8 cellular contexts compared by ENCODE assay signal in genomic region chr15:74384566-74385441, GRCh38. TPM values are rescaled to one million over a fixed set of nuclear protein-coding genes. Genes with fewer than 3 reads are reported as not detected.
A peak's percentile ranks its signal among the peaks of the same experiment; 100 is the strongest.
DNase-seq lines count a peak whose midpoint lies in the region; ATAC-seq and TF ChIP-seq lines count a peak whose summit lies in the region.

No MANE protein-coding gene starts in this region.

- CTCF ChIA-PET in CD8-positive, alpha-beta T cell (lab: Charles Lee) = interaction anchor here (1.0 to 17.3 kb wide), 6 partner anchors 10 to 384 kb away, joined by 5 to 717 read pairs (median 48); partner anchors contain the start of genes CYP11A1 and SEMA7A

- H3K27ac Mint-ChIP-seq in CD8-positive, alpha-beta T cell = peak overlapping the region; percentile 94
- H3K27ac Mint-ChIP-seq in stimulated activated memory B cell treated with anti-CD40 and anti-IgM and Interleukin-4, amounts not matched to agents 10 μg/mL and 1 μg/mL and 100 μg/mL, for 72 hours = peak overlapping the region; percentile 94

- H3K27me3 Mint-ChIP-seq in CD8-positive, alpha-beta T cell (ENCODE audit: low read depth) = no peaks in the 10 kb centered on the region
- no peaks in the 10 kb centered on the region for H3K27me3 Mint-ChIP-seq in stimulated activated memory B cell treated with anti-CD40 and anti-IgM and Interleukin-4, amounts not matched to agents 10 μg/mL and 1 μg/mL and 100 μg/mL, for 72 hours

- H3K27ac ChIP-seq in CD8-positive, alpha-beta T cell (ENCODE audit: low read depth, low read length) = no peak overlapping the region

- peak in 5 of 7 experiments; percentile 31 to 69 (median 58) for DNase-seq in CD8-positive, alpha-beta T cell
- peak; percentile 39 for DNase-seq in SW480 (ENCODE audit: low spot score)
- no peak for DNase-seq in amygdala (lab: John Stamatoyannopoulos, UW)
- DNase-seq in GF-D8 (lab: John Stamatoyannopoulos, UW) = no peak

- H3K36me3 ChIP-seq in CD8-positive, alpha-beta T cell (ENCODE audit: insufficient read depth, low read length) = no peaks in the 10 kb centered on the region

- peak; percentile 72 for ATAC-seq in CD8-positive, alpha-beta T cell
- peak; percentile 48 for ATAC-seq in HG03108 (IDR thresholded peaks at IDR 0.05; ENCODE audit: unreplicated experiment)
- peak; percentile 64 for ATAC-seq in esophagus mucosa
- ATAC-seq in stimulated activated memory B cell treated with anti-CD40 and anti-IgM and Interleukin-4, amounts not matched to agents 10 μg/mL and 1 μg/mL and 100 μg/mL, for 72 hours = peak; percentile 89

- no peaks in the 10 kb centered on the region for H3K9me3 Mint-ChIP-seq in CD8-positive, alpha-beta T cell
- H3K9me3 Mint-ChIP-seq in stimulated activated memory B cell treated with anti-CD40 and anti-IgM and Interleukin-4, amounts not matched to agents 10 μg/mL and 1 μg/mL and 100 μg/mL, for 72 hours = no peaks in the 10 kb centered on the region

- no peak for TF ChIP-seq CTCF in CD8-positive, alpha-beta T cell (IDR thresholded peaks at IDR 0.05)

- no peaks in the 10 kb centered on the region for H3K27me3 ChIP-seq in CD8-positive, alpha-beta T cell (ENCODE audit: insufficient read depth, low read length)

- intact Hi-C loops in CD8-positive, alpha-beta T cell (cut with DNase I, micrococcal nuclease) = no loop called here

- no peak overlapping the region for H3K4me3 Mint-ChIP-seq in CD8-positive, alpha-beta T cell
- peak overlapping the region; percentile 52 for H3K4me3 Mint-ChIP-seq in stimulated activated memory B cell treated with anti-CD40 and anti-IgM and Interleukin-4, amounts not matched to agents 10 μg/mL and 1 μg/mL and 100 μg/mL, for 72 hours

- H3K4me1 ChIP-seq in CD8-positive, alpha-beta T cell (ENCODE audit: insufficient read depth, low read length) = peaks cover 36% of the 10 kb centered on the region

- H3K36me3 Mint-ChIP-seq in CD8-positive, alpha-beta T cell = no peaks in the 10 kb centered on the region
- no peaks in the 10 kb centered on the region for H3K36me3 Mint-ChIP-seq in stimulated activated memory B cell treated with anti-CD40 and anti-IgM and Interleukin-4, amounts not matched to agents 10 μg/mL and 1 μg/mL and 100 μg/mL, for 72 hours

- POLR2A ChIA-PET in CD8-positive, alpha-beta T cell (lab: Charles Lee) = interaction anchor here (0.7 to 3.3 kb wide), 8 partner anchors 16 to 151 kb away, joined by 3 to 11 read pairs (median 4); partner anchors contain the start of genes SEMA7A and UBL7

- TF ChIP-seq POLR2A in GM19193 (IDR thresholded peaks at IDR 0.05; ENCODE audit: extremely low read depth, insufficient read depth, insufficient read length) = peak; percentile 79

- H3K4me3 ChIP-seq in CD8-positive, alpha-beta T cell (ENCODE audit: low read depth, low read length) = no peak overlapping the region

- peaks cover 30% of the 10 kb centered on the region for H3K4me1 Mint-ChIP-seq in CD8-positive, alpha-beta T cell (ENCODE audit: low read depth)
- peaks cover 92% of the 10 kb centered on the region for H3K4me1 Mint-ChIP-seq in stimulated activated memory B cell treated with anti-CD40 and anti-IgM and Interleukin-4, amounts not matched to agents 10 μg/mL and 1 μg/mL and 100 μg/mL, for 72 hours

- H3K9me3 ChIP-seq in CD8-positive, alpha-beta T cell (ENCODE audit: low read length) = no peaks in the 10 kb centered on the region

RNA-seq across cellular contexts. Expression of gene CYP11A1, which starts 17.4 kb away (rescaled TPM):
- not detected for total RNA-seq in CD8-positive, alpha-beta T cell
- 3.2 TPM for total RNA-seq in esophagus mucosa

RNA-seq across cellular contexts. Expression of gene SEMA7A, which starts 49.0 kb away (rescaled TPM):
- total RNA-seq in CD8-positive, alpha-beta T cell = 1 to 10 TPM; 8.8 to 9.4 TPM
- total RNA-seq in esophagus mucosa = 4.0 TPM

Comparison
In these comparisons a context has a peak if more than half of its experiments do, and no peak if none do; other contexts are left out.
1. DNase-seq: peak in CD8-positive, alpha-beta T cell (5 of 7) and SW480 (single experiment); none in amygdala (0 of 56) and GF-D8 (single experiment).
2. Peak in every context shown above with its lines, with median percentiles within 50 percentile points of each other: ATAC-seq.